Comparison of ENCODE assay signal across 1 cellular context in the genomic region with DNA sequence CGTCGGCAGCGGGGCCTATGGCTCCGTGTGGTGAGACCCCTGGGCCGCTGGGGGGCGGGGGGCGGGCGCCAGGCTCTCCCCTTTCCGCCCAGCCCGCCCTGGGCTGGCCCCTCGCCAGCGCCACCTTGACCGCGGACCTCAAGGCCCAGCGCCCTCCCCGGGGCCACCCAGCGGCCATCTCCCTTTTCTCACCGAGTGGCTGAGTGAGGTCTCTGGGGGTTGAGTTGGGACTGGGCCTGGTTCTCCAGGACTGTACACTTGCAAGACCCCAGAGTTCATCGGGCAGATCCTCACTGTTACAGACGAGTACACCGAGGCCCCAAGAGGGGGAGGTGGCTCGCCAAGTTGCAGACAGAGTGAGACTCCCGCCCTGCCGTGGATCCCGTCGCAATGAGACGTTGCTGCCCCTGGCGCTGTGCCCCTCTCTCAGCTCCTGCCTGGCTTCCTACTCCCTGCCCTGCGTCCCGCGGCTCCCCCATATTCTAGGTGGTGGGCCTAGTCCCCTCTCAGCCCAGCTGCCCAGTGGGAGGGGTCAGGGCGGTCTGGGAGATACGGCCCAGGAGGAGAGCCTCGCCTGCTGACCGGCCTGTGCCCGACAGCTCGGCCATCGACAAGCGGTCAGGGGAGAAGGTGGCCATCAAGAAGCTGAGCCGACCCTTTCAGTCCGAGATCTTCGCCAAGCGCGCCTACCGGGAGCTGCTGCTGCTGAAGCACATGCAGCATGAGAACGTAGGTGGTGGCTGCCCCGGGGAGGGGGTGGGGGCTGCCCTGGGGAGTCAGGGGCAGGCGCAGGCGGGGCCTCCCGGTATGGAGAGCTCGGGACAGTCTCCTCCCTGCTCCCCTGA.
TF ChIP-seq lines count a peak whose summit lies in the region.

No MANE protein-coding gene starts in this region.

TF ChIP-seq in GM12878, 131 proteins besides CTCF, POLR2A, EP300 and RAD21 (continued from another document):
- TF ChIP-seq, protein P1, sequence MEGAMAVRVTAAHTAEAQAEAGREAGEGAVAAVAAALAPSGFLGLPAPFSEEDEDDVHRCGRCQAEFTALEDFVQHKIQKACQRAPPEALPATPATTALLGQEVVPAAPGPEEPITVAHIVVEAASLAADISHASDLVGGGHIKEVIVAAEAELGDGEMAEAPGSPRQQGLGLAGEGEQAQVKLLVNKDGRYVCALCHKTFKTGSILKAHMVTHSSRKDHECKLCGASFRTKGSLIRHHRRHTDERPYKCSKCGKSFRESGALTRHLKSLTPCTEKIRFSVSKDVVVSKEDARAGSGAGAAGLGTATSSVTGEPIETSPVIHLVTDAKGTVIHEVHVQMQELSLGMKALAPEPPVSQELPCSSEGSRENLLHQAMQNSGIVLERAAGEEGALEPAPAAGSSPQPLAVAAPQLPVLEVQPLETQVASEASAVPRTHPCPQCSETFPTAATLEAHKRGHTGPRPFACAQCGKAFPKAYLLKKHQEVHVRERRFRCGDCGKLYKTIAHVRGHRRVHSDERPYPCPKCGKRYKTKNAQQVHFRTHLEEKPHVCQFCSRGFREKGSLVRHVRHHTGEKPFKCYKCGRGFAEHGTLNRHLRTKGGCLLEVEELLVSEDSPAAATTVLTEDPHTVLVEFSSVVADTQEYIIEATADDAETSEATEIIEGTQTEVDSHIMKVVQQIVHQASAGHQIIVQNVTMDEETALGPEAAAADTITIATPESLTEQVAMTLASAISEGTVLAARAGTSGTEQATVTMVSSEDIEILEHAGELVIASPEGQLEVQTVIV (IDR thresholded peaks at IDR 0.05; ENCODE audit: borderline replicate concordance, partially characterized antibody), result no peak
- no peak for TF ChIP-seq PAX8 (IDR thresholded peaks at IDR 0.05)
- no peak for TF ChIP-seq CBX3 (IDR thresholded peaks at IDR 0.05; ENCODE audit: borderline replicate concordance, low read depth)
- TF ChIP-seq RUNX3 (IDR thresholded peaks at IDR 0.05; ENCODE audit: low read length), result peak; percentile 52
- 0 out of 2 replicates have a peak, but pooled peaks have one; percentile 21 for TF ChIP-seq CHD2 (IDR thresholded peaks at IDR 0.05; ENCODE audit: borderline replicate concordance, low read depth, low read length)
- 0 out of 2 replicates have a peak, but pooled peaks have one; percentile 5 for TF ChIP-seq NR2F1 (conservative IDR thresholded peaks at IDR 0.05)
- TF ChIP-seq SKIL (IDR thresholded peaks at IDR 0.05; ENCODE audit: low read depth, poor library complexity, severe bottlenecking), result no peak
- peak; percentile 36; the same call in 1 of the 2 replicates for TF ChIP-seq DPF2 (IDR thresholded peaks at IDR 0.05)
- peak in 1 of 2 experiments; percentile 75; a peak in 1 of 3 replicates for TF ChIP-seq EGR1 (IDR thresholded peaks at IDR 0.05; ENCODE audit: borderline replicate concordance in 1 of 2, low read depth in 2 of 2, low read length in 2 of 2)
- TF ChIP-seq NBN (IDR thresholded peaks at IDR 0.05), result 0 out of 2 replicates have a peak, but pooled peaks have one; percentile 57
- TF ChIP-seq MYB (IDR thresholded peaks at IDR 0.05; ENCODE audit: borderline replicate concordance, low read depth, low read length), result no peak
- peak; percentile 13; the same call in 1 of the 2 replicates for TF ChIP-seq SMARCA5 (IDR thresholded peaks at IDR 0.05)
